In the genomic region with DNA sequence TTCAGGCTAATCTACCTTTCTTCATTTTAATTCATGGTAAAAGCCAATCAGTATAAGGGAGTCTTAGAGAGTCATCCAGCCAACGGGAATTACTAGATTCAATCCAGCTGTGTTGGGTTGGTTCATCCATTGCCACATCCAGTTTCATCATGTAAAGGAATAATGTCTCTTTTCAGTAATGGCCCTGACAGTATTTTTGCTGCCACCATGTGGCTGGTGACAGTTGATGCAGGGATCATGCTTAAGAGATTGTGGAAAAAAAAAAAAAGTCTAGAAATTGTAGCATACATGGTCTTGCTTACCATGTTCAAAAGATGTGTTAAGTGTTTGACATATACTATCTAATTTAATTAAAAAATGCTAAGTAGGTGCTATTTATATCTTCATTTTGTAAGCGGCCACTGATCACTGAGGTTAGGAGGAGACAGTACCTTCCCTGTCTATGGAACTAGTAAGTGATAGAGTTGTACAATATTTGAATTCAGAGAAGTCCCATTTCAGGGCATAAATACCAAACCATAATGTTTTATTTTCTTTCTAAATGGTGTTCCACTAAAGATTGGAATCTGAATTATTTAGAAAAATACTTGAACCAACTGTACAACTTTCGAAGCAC, we compare ENCODE assay signal across 1 cellular context.
A peak's percentile ranks its signal among the peaks of the same experiment; 100 is the strongest.
TF ChIP-seq lines count a peak whose summit lies in the region.

No MANE protein-coding gene starts in this region.

TF ChIP-seq in HEK293, 187 proteins besides CTCF, POLR2A, EP300 and RAD21 (continued from another document):
- TF ChIP-seq, protein P1, sequence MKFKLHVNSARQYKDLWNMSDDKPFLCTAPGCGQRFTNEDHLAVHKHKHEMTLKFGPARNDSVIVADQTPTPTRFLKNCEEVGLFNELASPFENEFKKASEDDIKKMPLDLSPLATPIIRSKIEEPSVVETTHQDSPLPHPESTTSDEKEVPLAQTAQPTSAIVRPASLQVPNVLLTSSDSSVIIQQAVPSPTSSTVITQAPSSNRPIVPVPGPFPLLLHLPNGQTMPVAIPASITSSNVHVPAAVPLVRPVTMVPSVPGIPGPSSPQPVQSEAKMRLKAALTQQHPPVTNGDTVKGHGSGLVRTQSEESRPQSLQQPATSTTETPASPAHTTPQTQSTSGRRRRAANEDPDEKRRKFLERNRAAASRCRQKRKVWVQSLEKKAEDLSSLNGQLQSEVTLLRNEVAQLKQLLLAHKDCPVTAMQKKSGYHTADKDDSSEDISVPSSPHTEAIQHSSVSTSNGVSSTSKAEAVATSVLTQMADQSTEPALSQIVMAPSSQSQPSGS (tag by site-specific recombination; IDR thresholded peaks at IDR 0.05; ENCODE audit: low read depth) = no peak
- TF ChIP-seq ZNF654 (tag by site-specific recombination; IDR thresholded peaks at IDR 0.05; ENCODE audit: low read depth) (peak; percentile 56), ZNF580 (tag by site-specific recombination; IDR thresholded peaks at IDR 0.05) (no peak)
